In genomic region chr9:93967020-93967803, GRCh38 we compare ENCODE assay signal across 2 cellular contexts.
TF ChIP-seq lines count a peak whose summit lies in the region.

No MANE protein-coding gene starts in this region.

TF ChIP-seq in GM12891, 5 proteins besides CTCF, POLR2A, EP300 and RAD21 (continued from another document):
- no peak for TF ChIP-seq TAF1 (IDR thresholded peaks at IDR 0.05; ENCODE audit: low read depth, low read length)
- TF ChIP-seq SPI1 (IDR thresholded peaks at IDR 0.05; ENCODE audit: low read depth, low read length) = no peak
- no peak for TF ChIP-seq POU2F2 (IDR thresholded peaks at IDR 0.05; ENCODE audit: low read depth, low read length)

TF ChIP-seq in H1, 55 proteins besides CTCF, POLR2A, EP300 and RAD21 (continued from another document):
- TF ChIP-seq ATF3 (IDR thresholded peaks at IDR 0.05; ENCODE audit: insufficient read depth, low read depth, low read length) (no peak), E2F6 (IDR thresholded peaks at IDR 0.05) (no peak), MAX (IDR thresholded peaks at IDR 0.05) (no peak), SRF (IDR thresholded peaks at IDR 0.05; ENCODE audit: low read depth, low read length) (no peak), BACH1 (IDR thresholded peaks at IDR 0.05; ENCODE audit: low read length) (no peak), EGR1 (IDR thresholded peaks at IDR 0.05; ENCODE audit: borderline replicate concordance, low read depth, low read length) (no peak), SIRT6 (IDR thresholded peaks at IDR 0.05; ENCODE audit: low read length) (no peak), SP2 (IDR thresholded peaks at IDR 0.05; ENCODE audit: low read length) (no peak), CBX5 (IDR thresholded peaks at IDR 0.05; ENCODE audit: low read depth, low read length) (no peak), POLR2AphosphoS5 (IDR thresholded peaks at IDR 0.05; ENCODE audit: low read depth, low read length) (no peak)
